Comparison of ENCODE assay signal across 26 cellular contexts in genomic region chr6:76466286-76466685, GRCh38.
"Had no signal": no experiment of that assay in that cellular context is flagged by ENCODE, and none has a peak within 500 bp of the region (broad histone marks: within the 10 kb centered on the region; RNA-seq: fewer than 3 reads in every experiment).

No MANE protein-coding gene starts in this region.

- H3K36me3 ChIP-seq: left ventricle myocardium inferior, sigmoid colon, vagina, WERI-Rb-1 had no signal

- H3K27me3 ChIP-seq: sigmoid colon, testis, vagina had no signal

- ATAC-seq: activated CD8-positive, alpha-beta T cell treated with anti-CD3 and anti-CD28 coated beads, Interleukin-2, amount 10 ng/mL, durations not matched to agents 7 days and 5 days; effector memory CD8-positive, alpha-beta T cell; esophagus mucosa; natural killer cell had no signal

- H3K27ac ChIP-seq: left ventricle myocardium inferior, sigmoid colon, testis, vagina, WERI-Rb-1 had no signal

- H3K9me3 ChIP-seq: left ventricle myocardium inferior, sigmoid colon, testis, vagina had no signal

- FAIRE-seq: astrocyte, endothelial cell of umbilical vein, frontal cortex, TTC549 had no signal

- H3K4me1 ChIP-seq: left ventricle myocardium inferior, sigmoid colon, testis, vagina had no signal

- DNase-seq: activated CD4-positive, alpha-beta T cell treated with anti-CD3 and anti-CD28 coated beads, Interleukin-2, amount 50 U/mL, for 1 hour; activated CD4-positive, CD25-positive, alpha-beta regulatory T cell treated with anti-CD3 and anti-CD28 coated beads, Interleukin-2, amount 50 U/mL, for 72 hours; activated CD8-positive, alpha-beta T cell treated with anti-CD3 and anti-CD28 coated beads, Interleukin-2, amount 10 ng/mL, durations not matched to agents 7 days and 5 days; activated gamma-delta T cell treated with Interleukin-2 at 50 U/mL for 16 hours; activated T-cell treated with anti-CD3 and anti-CD28 coated beads, Interleukin-2, amount 50 U/mL, for 1 hour; central memory CD4-positive, alpha-beta T cell; effector memory CD8-positive, alpha-beta T cell; glutamatergic neuron; hypothalamus; left ventricle myocardium inferior; natural killer cell; retina; sigmoid colon; stimulated activated CD4-positive, alpha-beta T cell treated with anti-CD3 and anti-CD28 coated beads, Interleukin-2, amount 100 ng/mL, for 48 hours; stimulated activated CD8-positive, alpha-beta memory T cell treated with anti-CD3 and anti-CD28 coated beads, Interleukin-4, amount 100 ng/mL, for 48 hours; stimulated activated naive CD4-positive, alpha-beta T cell; testis; trophoblast cell; WERI-Rb-1 had no signal

- H3K4me2 ChIP-seq: smooth muscle cell had no signal

- H3K4me3 ChIP-seq: left ventricle myocardium inferior, sigmoid colon, smooth muscle cell, testis, vagina had no signal
